Comparison of ENCODE assay signal across 8 cellular contexts in the genomic region with DNA sequence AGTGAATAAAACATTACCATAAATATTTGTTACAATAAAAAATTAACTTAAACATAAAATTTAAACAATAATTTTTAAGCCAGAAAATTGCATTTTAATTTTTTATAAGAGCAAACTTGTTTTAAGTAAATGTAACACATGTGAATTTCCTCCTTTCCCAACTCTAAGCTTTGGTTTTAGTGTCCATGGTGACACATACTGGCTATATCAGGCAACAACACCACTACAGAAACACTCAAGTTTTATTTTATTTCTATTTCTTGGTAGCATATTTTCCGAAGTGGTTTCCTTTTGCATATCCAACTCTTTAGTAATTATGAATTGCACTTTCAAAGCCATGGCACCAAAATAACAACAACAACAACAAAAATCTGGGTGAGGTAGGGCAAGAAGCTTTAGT. TPM values are rescaled to one million over a fixed set of nuclear protein-coding genes. Genes with fewer than 3 reads are reported as not detected.
DNase-seq lines count a peak whose midpoint lies in the region; ATAC-seq and TF ChIP-seq lines count a peak whose summit lies in the region.

No MANE protein-coding gene starts in this region.

- DNase-seq in GM03348 (ENCODE audit: low spot score) (peak; percentile 15), SW480 (ENCODE audit: low spot score) (peak; percentile 62), fibroblast of villous mesenchyme (ENCODE audit: low read depth) (peak; percentile 13), occipital lobe (lab: John Stamatoyannopoulos, UW) (no peak)

- H3K4me3 ChIP-seq in fibroblast of villous mesenchyme (ENCODE audit: low read depth, low read length): no peak overlapping the region

- ATAC-seq in HG03571 (IDR thresholded peaks at IDR 0.05; ENCODE audit: unreplicated experiment) (no peak), GM21390 (IDR thresholded peaks at IDR 0.05; ENCODE audit: unreplicated experiment) (no peak), HG03342 (IDR thresholded peaks at IDR 0.05; ENCODE audit: unreplicated experiment) (no peak)

- no peak overlapping the region for H3K27ac ChIP-seq in 22Rv1

- TF ChIP-seq CTCF in 22Rv1 (IDR thresholded peaks at IDR 0.05) (peak; percentile 54), fibroblast of villous mesenchyme (IDR thresholded peaks at IDR 0.05; ENCODE audit: insufficient read depth, low read depth, low read length) (no peak)

RNA-seq across cellular contexts. Expression of gene NELL2, which starts 2.2 kb away (rescaled TPM):
- 0.86 TPM in 1 of 2 replicates, not detected in the other for total RNA-seq in fibroblast of villous mesenchyme
- total RNA-seq in occipital lobe: 1,331 TPM

Comparison
In these comparisons a context has a peak if more than half of its experiments do, and no peak if none do; other contexts are left out.
1. RNA of gene NELL2, which starts 2.2 kb away (total RNA-seq): 1,331 TPM in occipital lobe (single experiment); 0.86 TPM in fibroblast of villous mesenchyme; every median in the first group is over 100 times any median in the second.